ENCODE assay signal across 8 cellular contexts in the genomic region with DNA sequence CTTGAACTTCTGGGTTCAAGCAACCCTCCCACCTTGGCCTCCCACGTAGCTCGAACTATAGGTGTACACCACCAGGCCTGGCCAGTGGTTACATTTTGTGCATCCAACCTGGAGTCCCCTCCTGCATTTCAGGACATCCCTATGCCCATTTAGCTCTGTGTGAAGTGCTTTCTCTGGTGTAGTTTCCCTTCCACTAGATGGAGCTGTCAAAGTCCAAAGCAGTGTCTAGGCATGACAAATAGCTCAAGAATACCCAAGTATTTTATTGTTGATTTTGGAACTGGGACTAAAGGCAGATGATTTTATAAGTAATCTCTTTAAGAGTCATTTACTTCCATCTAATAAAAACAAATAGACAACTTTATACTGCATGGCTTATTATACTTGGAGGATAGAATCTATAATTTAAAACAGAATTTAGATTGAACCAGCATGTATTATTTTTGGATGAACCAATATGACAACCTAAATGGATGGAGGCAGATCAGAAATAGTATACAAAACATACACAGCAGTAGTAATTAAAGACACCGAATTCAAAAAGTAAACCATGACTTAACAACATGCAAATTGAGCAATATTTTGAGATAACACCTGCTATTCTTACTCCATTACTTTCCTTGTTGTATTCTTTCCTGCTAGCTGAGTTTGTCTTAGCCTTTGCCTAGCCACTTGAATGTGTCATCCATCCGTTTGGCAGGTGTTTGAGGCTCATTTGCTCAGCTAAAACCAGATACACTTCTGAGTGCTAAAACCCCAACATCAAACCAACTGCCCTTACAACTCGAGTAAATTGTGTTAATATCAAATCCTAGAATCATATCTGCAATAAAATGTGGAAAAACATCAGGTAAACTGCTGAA. TPM values are rescaled to one million over a fixed set of nuclear protein-coding genes. Genes with fewer than 3 reads are reported as not detected.
DNase-seq lines count a peak whose midpoint lies in the region; ATAC-seq lines count a peak whose summit lies in the region.

No MANE protein-coding gene starts in this region.

- H3K36me3 Mint-ChIP-seq in stimulated activated effector memory CD8-positive, alpha-beta T cell treated with anti-CD3 and anti-CD28 coated beads, Interleukin-12 subunit alpha, Interleukin-12 subunit beta, amount 100 ng/mL, for 72 hours = peaks cover 91% of the 10 kb centered on the region

- H3K27me3 ChIP-seq in H7 (ENCODE audit: control insufficient read depth, insufficient read depth, low read length) = no peaks in the 10 kb centered on the region

- no peak overlapping the region for H3K4me3 Mint-ChIP-seq in stimulated activated effector memory CD8-positive, alpha-beta T cell treated with anti-CD3 and anti-CD28 coated beads, Interleukin-12 subunit alpha, Interleukin-12 subunit beta, amount 100 ng/mL, for 72 hours

- peak; percentile 58 for ATAC-seq in stimulated activated effector memory CD8-positive, alpha-beta T cell treated with anti-CD3 and anti-CD28 coated beads, Interleukin-12 subunit alpha, Interleukin-12 subunit beta, amount 100 ng/mL, for 72 hours

- no peak overlapping the region for H3K4me3 ChIP-seq in H7 (ENCODE audit: insufficient read depth, low read depth, low read length)

- H3K9me3 Mint-ChIP-seq in stimulated activated effector memory CD8-positive, alpha-beta T cell treated with anti-CD3 and anti-CD28 coated beads, Interleukin-12 subunit alpha, Interleukin-12 subunit beta, amount 100 ng/mL, for 72 hours = no peaks in the 10 kb centered on the region

- peaks cover 9% of the 10 kb centered on the region for H3K36me3 ChIP-seq in H7 (replicated peaks; ENCODE audit: control insufficient read depth, insufficient read depth, low read length)

- no peaks in the 10 kb centered on the region for H3K4me1 Mint-ChIP-seq in stimulated activated effector memory CD8-positive, alpha-beta T cell treated with anti-CD3 and anti-CD28 coated beads, Interleukin-12 subunit alpha, Interleukin-12 subunit beta, amount 100 ng/mL, for 72 hours

- DNase-seq in NCI-H2227 (lab: John Stamatoyannopoulos, UW; ENCODE audit: unreplicated experiment) (peak; percentile 22), NCI-H2227 treated with DMSO at 0.1 percent for 48 hours (lab: John Stamatoyannopoulos, UW) (no peak), H7 (peak; percentile 59), SKM-1 (lab: John Stamatoyannopoulos, UW; ENCODE audit: unreplicated experiment) (peak; percentile 4), fibroblast of peridontal ligament (ENCODE audit: extremely low read depth) (peak; percentile 67), inferior parietal cortex (ENCODE audit: extremely low spot score) (no peak), DMS79 treated with DMSO at 0.1 percent for 48 hours (lab: John Stamatoyannopoulos, UW) (no peak)
- no peak for DNase-seq in stimulated activated effector memory CD8-positive, alpha-beta T cell treated with anti-CD3 and anti-CD28 coated beads, Interleukin-12 subunit alpha, Interleukin-12 subunit beta, amount 100 ng/mL, for 72 hours (ENCODE audit: low spot score in 2 of 2)

- peak overlapping the region; percentile 51 for H3K27ac Mint-ChIP-seq in stimulated activated effector memory CD8-positive, alpha-beta T cell treated with anti-CD3 and anti-CD28 coated beads, Interleukin-12 subunit alpha, Interleukin-12 subunit beta, amount 100 ng/mL, for 72 hours

RNA-seq across cellular contexts. Expression of a gene that starts 37.7 kb away (rescaled TPM):
- 9.5 and 13.2 TPM in 2 replicates for total RNA-seq in H7 (2014; rRNA removed; shearing (Covaris generic))

RNA-seq across cellular contexts. Expression of a gene that starts 44.4 kb away (rescaled TPM):
- 8.5 and 18.2 TPM in 2 replicates for total RNA-seq in H7 (2014; rRNA removed; shearing (Covaris generic))

RNA-seq across cellular contexts. Expression of a gene that starts 52.5 kb away (rescaled TPM):
- total RNA-seq in H7 (2014; rRNA removed; shearing (Covaris generic)) = 75.9 and 99.9 TPM in 2 replicates

Comparison
In these comparisons a context has a peak if more than half of its experiments do, and no peak if none do; other contexts are left out.
1. DNase-seq: peak in NCI-H2227 (single experiment), H7 (single experiment), SKM-1 (single experiment) and fibroblast of peridontal ligament (single experiment); none in NCI-H2227 treated with DMSO at 0.1 percent for 48 hours (single experiment), stimulated activated effector memory CD8-positive, alpha-beta T cell treated with anti-CD3 and anti-CD28 coated beads, Interleukin-12 subunit alpha, Interleukin-12 subunit beta, amount 100 ng/mL, for 72 hours (0 of 2), inferior parietal cortex (single experiment) and DMS79 treated with DMSO at 0.1 percent for 48 hours (single experiment).